11 cellular contexts compared by ENCODE assay signal in genomic region chr12:13094349-13094748, GRCh38. TPM values are rescaled to one million over a fixed set of nuclear protein-coding genes. Genes with fewer than 3 reads are reported as not detected.
DNase-seq lines count a peak whose midpoint lies in the region; TF ChIP-seq lines count a peak whose summit lies in the region.
"Had no signal": no experiment of that assay in that cellular context is flagged by ENCODE, and none has a peak within 500 bp of the region (broad histone marks: within the 10 kb centered on the region; RNA-seq: fewer than 3 reads in every experiment).

No MANE protein-coding gene starts in this region.

- no peaks in the 10 kb centered on the region for H3K36me3 Mint-ChIP-seq in HFFc6 (ENCODE audit: low read depth)
- H3K36me3 Mint-ChIP-seq: memory B cell had no signal

- peaks cover 76% of the 10 kb centered on the region for H3K4me1 Mint-ChIP-seq in HFFc6 (ENCODE audit: low read depth)

- H3K4me1 ChIP-seq in fibroblast of lung (ENCODE audit: control insufficient read depth, extremely low read depth, insufficient read depth, low read length) (peaks cover 30% of the 10 kb centered on the region), spleen (peaks cover 9 to 30% (median 24%) of the 10 kb centered on the region in 6 donors)

- WGBS in spleen, 5 donors = 24 to 56% (median 41%) methylated on average over 3 of the region's 3 CpGs

- peak overlapping the region; percentile 33 for H3K4me2 ChIP-seq in fibroblast of lung (ENCODE audit: extremely low read depth, insufficient read depth, low read length)

- H3K9me3 Mint-ChIP-seq in HFFc6 = no peaks in the 10 kb centered on the region
- H3K9me3 Mint-ChIP-seq: memory B cell had no signal

- H3K4me3 ChIP-seq in fibroblast of lung (replicated peaks in 1 of 4; ENCODE audit: control extremely low read depth in 1 of 4, insufficient read depth in 1 of 4, low read depth in 3 of 4, low read length in 4 of 4) (no peak overlapping the region), spleen (no peak overlapping the region)

- H3K79me2 ChIP-seq in fibroblast of lung (ENCODE audit: control insufficient read depth, insufficient read depth, low read length) = no peaks in the 10 kb centered on the region

- H3K27ac ChIP-seq in fibroblast of lung (ENCODE audit: insufficient read depth, low read length) = peak overlapping the region; percentile 79
- no peak overlapping the region for H3K27ac ChIP-seq in spleen

- no peak for TF ChIP-seq POLR2A in spleen (IDR thresholded peaks at IDR 0.05)

- no peaks in the 10 kb centered on the region for H4K20me1 ChIP-seq in fibroblast of lung (ENCODE audit: control insufficient read depth, extremely low read depth, insufficient read depth, low read length)

- TF ChIP-seq CTCF in HFFc6 (IDR thresholded peaks at IDR 0.05) (no peak), fibroblast of lung (conservative IDR thresholded peaks at IDR 0.05 in 1 of 2, IDR thresholded peaks at IDR 0.05 in 1 of 2; ENCODE audit: low read depth in 1 of 2, low read length in 2 of 2) (no peak), spleen (IDR thresholded peaks at IDR 0.05 in 8 of 11, conservative IDR thresholded peaks at IDR 0.05 in 3 of 11) (no peak)

- H2AFZ ChIP-seq in fibroblast of lung (ENCODE audit: low read length) = no peak overlapping the region

- peaks cover 3% of the 10 kb centered on the region for H3K27me3 Mint-ChIP-seq in HFFc6 (ENCODE audit: insufficient read depth)
- H3K27me3 Mint-ChIP-seq: memory B cell had no signal

- H3K9me3 ChIP-seq in fibroblast of lung (ENCODE audit: control insufficient read depth, insufficient read depth, low read depth, low read length) (no peaks in the 10 kb centered on the region), spleen (no peaks in the 10 kb centered on the region)

- H3K9ac ChIP-seq in fibroblast of lung (ENCODE audit: insufficient read depth, low read length) = no peak overlapping the region

- H3K36me3 ChIP-seq in fibroblast of lung (ENCODE audit: control insufficient read depth, insufficient read depth, low read length) (no peaks in the 10 kb centered on the region), spleen (no peaks in the 10 kb centered on the region)

- H3K4me3 Mint-ChIP-seq in HFFc6 = peak overlapping the region; percentile 55
- H3K4me3 Mint-ChIP-seq: memory B cell had no signal

- H3K27me3 ChIP-seq in fibroblast of lung (ENCODE audit: control insufficient read depth, insufficient read depth, low read length) (no peaks in the 10 kb centered on the region), spleen (replicated peaks in 1 of 7) (no peaks in the 10 kb centered on the region)

- intact Hi-C loops in spleen (cut with DNase I; ENCODE audit: low total_unique reads) = no loop called here

- H3K27ac Mint-ChIP-seq in HFFc6 = peak overlapping the region; percentile 85
- H3K27ac Mint-ChIP-seq: memory B cell had no signal

- DNase-seq in EH (ENCODE audit: low read depth) (peak; percentile 74), HFFc6 (peak; percentile 50), NOMO-1 treated with dmso at 0.1 percent for 144 hours (lab: John Stamatoyannopoulos, UW; ENCODE audit: unreplicated experiment) (peak; percentile 43), fibroblast of lung (ENCODE audit: low read depth in 2 of 2) (peak; percentile 65 to 73), spleen (no peak), NCI-H146 treated with DMSO at 0.1 percent for 48 hours (lab: John Stamatoyannopoulos, UW; ENCODE audit: unreplicated experiment) (no peak)
- DNase-seq in stimulated activated CD4-positive, alpha-beta T cell treated with anti-CD3 and anti-CD28 coated beads, Interleukin-15, amount 100 ng/mL, for 24 hours = no peak
- no peak for DNase-seq in stimulated activated CD4-positive, alpha-beta T cell treated with anti-CD3 and anti-CD28 coated beads, Interleukin-4, amount 100 ng/mL, for 4 hours
- DNase-seq: central memory CD4-positive, alpha-beta T cell; NCI-H2081 treated with DMSO at 0.1 percent for 48 hours had no signal

RNA-seq across cellular contexts. Expression of gene GSG1, which starts 9.1 kb away (rescaled TPM):
- 1 to 10 TPM in 2 of 6 experiments, under 1 TPM in 4; 0.48 to 1.0 (median 0.75) TPM for total RNA-seq in HFFc6 (2021; fragmentation: NEBNext Ultra II Directional; extraction: Animal tissue kit (Norgen Biotek cat#: 25700))
- total RNA-seq in fibroblast of lung (0.26 and 0.66 TPM in 2 replicates), spleen (not detected)
- polyA plus RNA-seq in fibroblast of lung (0.93 and 1.3 TPM in 2 replicates), spleen (not detected)
- polyA plus RNA-seq in fibroblast of lung (2012) = 0.78 and 1.1 TPM in 2 replicates
- polyA minus RNA-seq in fibroblast of lung (ENCODE audit: low replicate concordance) = 1.6 and 2.2 TPM in 2 replicates

RNA-seq across cellular contexts. Expression of gene FAM234B, which starts 50.2 kb away (rescaled TPM):
- 1 to 10 TPM; 3.0 to 4.6 (median 3.7) TPM for total RNA-seq in HFFc6 (2021; fragmentation: NEBNext Ultra II Directional; extraction: Animal tissue kit (Norgen Biotek cat#: 25700))
- total RNA-seq in fibroblast of lung (6.7 and 10.4 TPM in 2 replicates), spleen (1 to 10 TPM; 4.2 to 8.2 (median 7.3) TPM)
- polyA plus RNA-seq in fibroblast of lung (7.1 and 7.3 TPM in 2 replicates), spleen (1 to 10 TPM in 2 of 3 donors, under 1 TPM in 1; 0.59 to 1.2 (median 1.0) TPM)
- polyA plus RNA-seq in fibroblast of lung (2012) = 5.3 and 5.4 TPM in 2 replicates
- polyA minus RNA-seq in fibroblast of lung (ENCODE audit: low replicate concordance) = 6.7 and 12.2 TPM in 2 replicates

Comparison
In these comparisons a context has a peak if more than half of its experiments do, and no peak if none do; other contexts are left out.
1. DNase-seq: peak in EH (single experiment), HFFc6 (single experiment), NOMO-1 treated with dmso at 0.1 percent for 144 hours (single experiment) and fibroblast of lung (2 of 2); none in stimulated activated CD4-positive, alpha-beta T cell treated with anti-CD3 and anti-CD28 coated beads, Interleukin-15, amount 100 ng/mL, for 24 hours (single experiment), stimulated activated CD4-positive, alpha-beta T cell treated with anti-CD3 and anti-CD28 coated beads, Interleukin-4, amount 100 ng/mL, for 4 hours (0 of 2), spleen (single experiment) and NCI-H146 treated with DMSO at 0.1 percent for 48 hours (single experiment).